Comparison of ENCODE assay signal across 17 cellular contexts in genomic region chr18:42931501-42931900, GRCh38.
A peak's percentile ranks its signal among the peaks of the same experiment; 100 is the strongest.
DNase-seq lines count a peak whose midpoint lies in the region; ATAC-seq and TF ChIP-seq lines count a peak whose summit lies in the region.
"Had no signal": no experiment of that assay in that cellular context is flagged by ENCODE, and none has a peak within 500 bp of the region (broad histone marks: within the 10 kb centered on the region; RNA-seq: fewer than 3 reads in every experiment).

No MANE protein-coding gene starts in this region.

- no peaks in the 10 kb centered on the region for H3K36me3 Mint-ChIP-seq in MCF 10A (ENCODE audit: insufficient read depth, unreplicated experiment)
- H3K36me3 Mint-ChIP-seq: naive thymus-derived CD8-positive, alpha-beta T cell; stimulated activated naive B cell treated with anti-CD40 and anti-IgM and Interleukin-4, amounts not matched to agents 10 μg/mL and 1 μg/mL and 100 μg/mL, for 72 hours had no signal

- H3K27me3 ChIP-seq in breast epithelium (no peaks in the 10 kb centered on the region), right lobe of liver (no peaks in the 10 kb centered on the region)
- H3K27me3 ChIP-seq: SJSA1 had no signal

- H3K4me1 ChIP-seq in breast epithelium, result no peaks in the 10 kb centered on the region
- H3K4me1 ChIP-seq in right lobe of liver, result no peaks in the 10 kb centered on the region
- H3K4me1 ChIP-seq: SJSA1 had no signal

- H3K27me3 Mint-ChIP-seq in MCF 10A (ENCODE audit: insufficient read depth, unreplicated experiment), result no peaks in the 10 kb centered on the region
- H3K27me3 Mint-ChIP-seq: naive thymus-derived CD8-positive, alpha-beta T cell; stimulated activated naive B cell treated with anti-CD40 and anti-IgM and Interleukin-4, amounts not matched to agents 10 μg/mL and 1 μg/mL and 100 μg/mL, for 72 hours had no signal

- no peak overlapping the region for H3K4me3 Mint-ChIP-seq in MCF 10A (ENCODE audit: unreplicated experiment)
- H3K4me3 Mint-ChIP-seq: naive thymus-derived CD8-positive, alpha-beta T cell; stimulated activated naive B cell treated with anti-CD40 and anti-IgM and Interleukin-4, amounts not matched to agents 10 μg/mL and 1 μg/mL and 100 μg/mL, for 72 hours had no signal

- TF ChIP-seq POLR2A in breast epithelium (IDR thresholded peaks at IDR 0.05) (no peak), right lobe of liver (IDR thresholded peaks at IDR 0.05) (no peak)

- TF ChIP-seq CTCF in MCF 10A (IDR thresholded peaks at IDR 0.05; ENCODE audit: unreplicated experiment), result no peak
- no peak for TF ChIP-seq CTCF in breast epithelium (IDR thresholded peaks at IDR 0.05)
- no peak for TF ChIP-seq CTCF in right lobe of liver (IDR thresholded peaks at IDR 0.05)

- H3K27ac Mint-ChIP-seq in MCF 10A (ENCODE audit: low read depth, unreplicated experiment), result peak overlapping the region; percentile 43
- H3K27ac Mint-ChIP-seq: naive thymus-derived CD8-positive, alpha-beta T cell; stimulated activated naive B cell treated with anti-CD40 and anti-IgM and Interleukin-4, amounts not matched to agents 10 μg/mL and 1 μg/mL and 100 μg/mL, for 72 hours had no signal

- H3K4me1 Mint-ChIP-seq in MCF 10A (ENCODE audit: insufficient read depth, unreplicated experiment), result peaks cover 9% of the 10 kb centered on the region
- H3K4me1 Mint-ChIP-seq: naive thymus-derived CD8-positive, alpha-beta T cell; stimulated activated naive B cell treated with anti-CD40 and anti-IgM and Interleukin-4, amounts not matched to agents 10 μg/mL and 1 μg/mL and 100 μg/mL, for 72 hours had no signal

- WGBS in right lobe of liver (ENCODE audit: insufficient coverage, low coverage, low lambda C conversion rate, missing lambda C conversion rate), result 9% methylated on average over 3 of the region's 3 CpGs

- no TSS peak for BruUV-seq in MCF 10A (replicated peaks; lab: Mats Ljungman, UMichigan)

- no peak overlapping the region for H3K4me3 ChIP-seq in breast epithelium
- H3K4me3 ChIP-seq in right lobe of liver, result no peak overlapping the region
- H3K4me3 ChIP-seq: SJSA1 had no signal

- intact Hi-C loops in MCF 10A (cut with micrococcal nuclease), result no loop called here
- intact Hi-C loops in breast epithelium (cut with DNase I; ENCODE audit: low total_unique reads), result no loop called here
- intact Hi-C loops in right lobe of liver (cut with DNase I), result no loop called here

- no peaks in the 10 kb centered on the region for H3K9me3 Mint-ChIP-seq in MCF 10A (ENCODE audit: unreplicated experiment)
- H3K9me3 Mint-ChIP-seq: stimulated activated naive B cell treated with anti-CD40 and anti-IgM and Interleukin-4, amounts not matched to agents 10 μg/mL and 1 μg/mL and 100 μg/mL, for 72 hours had no signal

- POLR2A ChIA-PET in MCF 10A (lab: Yijun Ruan, JAX), result no interaction called here

- H3K27ac ChIP-seq in breast epithelium, result no peak overlapping the region
- peak overlapping the region in 1 of 3 donors; percentile 5 for H3K27ac ChIP-seq in right lobe of liver
- H3K27ac ChIP-seq: HL-60, SJSA1 had no signal

- H3K36me3 ChIP-seq in breast epithelium, result no peaks in the 10 kb centered on the region
- H3K36me3 ChIP-seq in right lobe of liver, result no peaks in the 10 kb centered on the region
- H3K36me3 ChIP-seq: SJSA1 had no signal

- H3K9me3 ChIP-seq in breast epithelium (no peaks in the 10 kb centered on the region), right lobe of liver (no peaks in the 10 kb centered on the region)
- H3K9me3 ChIP-seq: SJSA1 had no signal

- CTCF ChIA-PET in MCF 10A (lab: Yijun Ruan, JAX), result no interaction called here

- peak; percentile 59 for DNase-seq in MCF 10A (ENCODE audit: unreplicated experiment)
- DNase-seq in breast epithelium (ENCODE audit: low spot score in 2 of 2), result no peak
- peak; percentile 16 for DNase-seq in epidermal melanocyte (ENCODE audit: insufficient read length, low spot score)
- DNase-seq in right lobe of liver, result no peak
- peak; percentile 23 for DNase-seq in superior temporal gyrus (ENCODE audit: extremely low spot score)
- DNase-seq in activated CD4-positive, alpha-beta T cell treated with anti-CD3 and anti-CD28 coated beads, Interleukin-2, amount 50 U/mL, for 48 hours, result no peak
- DNase-seq: 8988T; activated CD4-positive, CD25-positive, alpha-beta regulatory T cell; DMS79 treated with DMSO at 0.1 percent for 48 hours; naive thymus-derived CD8-positive, alpha-beta T cell; NCI-H1048; NCI-H524; stimulated activated naive B cell treated with anti-CD40 and anti-IgM and Interleukin-4, amounts not matched to agents 10 μg/mL and 1 μg/mL and 100 μg/mL, for 72 hours had no signal

- peak; percentile 61 to 85 (median 80) for ATAC-seq in right lobe of liver
- no peak for ATAC-seq in GM21423 (IDR thresholded peaks at IDR 0.05; ENCODE audit: unreplicated experiment)
- no peak for ATAC-seq in GM21786 (IDR thresholded peaks at IDR 0.05; ENCODE audit: unreplicated experiment)
- ATAC-seq: naive thymus-derived CD8-positive, alpha-beta T cell; stimulated activated naive B cell treated with anti-CD40 and anti-IgM and Interleukin-4, amounts not matched to agents 10 μg/mL and 1 μg/mL and 100 μg/mL, for 72 hours had no signal

Comparison
In these comparisons a context has a peak if more than half of its experiments do, and no peak if none do; other contexts are left out.
1. DNase-seq: peak in MCF 10A (single experiment), epidermal melanocyte (single experiment) and superior temporal gyrus (single experiment); none in breast epithelium (0 of 2), right lobe of liver (0 of 3) and activated CD4-positive, alpha-beta T cell treated with anti-CD3 and anti-CD28 coated beads, Interleukin-2, amount 50 U/mL, for 48 hours (0 of 2).
2. ATAC-seq: peak in right lobe of liver (4 of 4); none in GM21423 (single experiment) and GM21786 (single experiment).